27 cellular contexts compared by ENCODE assay signal in genomic region chr4:151401739-151402138, GRCh38.
"Had no signal": no experiment of that assay in that cellular context is flagged by ENCODE, and none has a peak within 500 bp of the region (broad histone marks: within the 10 kb centered on the region; RNA-seq: fewer than 3 reads in every experiment).

No MANE protein-coding gene starts in this region.

- H2AFZ ChIP-seq: neural progenitor cell, parathyroid adenoma had no signal

- H3K4me2 ChIP-seq: neural progenitor cell had no signal

- H3K79me2 ChIP-seq: parathyroid adenoma had no signal

- H3K4me1 Mint-ChIP-seq: natural killer cell; nephron; neural progenitor cell; stimulated activated effector memory CD8-positive, alpha-beta T cell treated with anti-CD3 and anti-CD28 coated beads, Interleukin-12 subunit alpha, Interleukin-12 subunit beta, amount 100 ng/mL, for 72 hours had no signal

- H3K4me3 ChIP-seq: neural progenitor cell, ovary, psoas muscle, right lobe of liver, sigmoid colon, stomach, thoracic aorta, thyroid gland, tibial nerve, upper lobe of right lung, vagina had no signal

- H3K27ac Mint-ChIP-seq: natural killer cell; nephron; neural progenitor cell; progenitor cell of endocrine pancreas; stimulated activated effector memory CD8-positive, alpha-beta T cell treated with anti-CD3 and anti-CD28 coated beads, Interleukin-12 subunit alpha, Interleukin-12 subunit beta, amount 100 ng/mL, for 72 hours; stimulated activated naive B cell treated with anti-CD40 and anti-IgM and Interleukin-4, amounts not matched to agents 10 μg/mL and 1 μg/mL and 100 μg/mL, for 72 hours; stimulated activated naive CD8-positive, alpha-beta T cell treated with anti-CD3 and anti-CD28 coated beads, Interleukin-15, Interleukin-2, amounts not matched to agents 100 ng/mL and 50 ng/mL, for 24 hours had no signal

- H3K9ac ChIP-seq: neural progenitor cell, parathyroid adenoma had no signal

- H3K27me3 ChIP-seq: ovary, right lobe of liver, sigmoid colon, stomach, thyroid gland, tibial nerve, upper lobe of right lung, vagina had no signal

- H3K9me3 Mint-ChIP-seq: natural killer cell; nephron; stimulated activated effector memory CD8-positive, alpha-beta T cell treated with anti-CD3 and anti-CD28 coated beads, Interleukin-12 subunit alpha, Interleukin-12 subunit beta, amount 100 ng/mL, for 72 hours; stimulated activated naive CD8-positive, alpha-beta T cell treated with anti-CD3 and anti-CD28 coated beads, Interleukin-15, Interleukin-2, amounts not matched to agents 100 ng/mL and 50 ng/mL, for 24 hours; type B pancreatic cell had no signal

- H3K36me3 Mint-ChIP-seq: natural killer cell; stimulated activated effector memory CD8-positive, alpha-beta T cell treated with anti-CD3 and anti-CD28 coated beads, Interleukin-12 subunit alpha, Interleukin-12 subunit beta, amount 100 ng/mL, for 72 hours; stimulated activated naive B cell treated with anti-CD40 and anti-IgM and Interleukin-4, amounts not matched to agents 10 μg/mL and 1 μg/mL and 100 μg/mL, for 72 hours had no signal

- H3K4me1 ChIP-seq: neural progenitor cell, parathyroid adenoma, sigmoid colon, stomach, thyroid gland, tibial nerve, upper lobe of right lung, vagina had no signal

- H3K4me3 Mint-ChIP-seq: natural killer cell; nephron; neural progenitor cell; stimulated activated effector memory CD8-positive, alpha-beta T cell treated with anti-CD3 and anti-CD28 coated beads, Interleukin-12 subunit alpha, Interleukin-12 subunit beta, amount 100 ng/mL, for 72 hours; stimulated activated naive B cell treated with anti-CD40 and anti-IgM and Interleukin-4, amounts not matched to agents 10 μg/mL and 1 μg/mL and 100 μg/mL, for 72 hours; stimulated activated naive CD8-positive, alpha-beta T cell treated with anti-CD3 and anti-CD28 coated beads, Interleukin-15, Interleukin-2, amounts not matched to agents 100 ng/mL and 50 ng/mL, for 24 hours; type B pancreatic cell had no signal

- DNase-seq: natural killer cell; occipital lobe; ovary; posterior cingulate gyrus; psoas muscle; right cardiac atrium; right lobe of liver; sigmoid colon; stimulated activated CD4-positive, alpha-beta T cell treated with anti-CD3 and anti-CD28 coated beads, Interleukin-15, amount 100 ng/mL, for 24 hours; stimulated activated CD4-positive, alpha-beta T cell treated with anti-CD3 and anti-CD28 coated beads, Interleukin-2, amount 100 ng/mL, for 24 hours; stimulated activated CD4-positive, alpha-beta T cell treated with anti-CD3 and anti-CD28 coated beads, Interleukin-2, amount 100 ng/mL, for 48 hours; stimulated activated CD4-positive, alpha-beta T cell treated with anti-CD3 and anti-CD28 coated beads, Interleukin-4, amount 100 ng/mL, for 24 hours; stimulated activated naive B cell treated with anti-CD40 and anti-IgM and Interleukin-4, amounts not matched to agents 10 μg/mL and 1 μg/mL and 100 μg/mL, for 72 hours; stimulated activated naive CD4-positive, alpha-beta T cell treated with Interleukin-2 at 50 U/mL for 16 hours; stomach; upper lobe of right lung had no signal

- H3K9me3 ChIP-seq: ovary, psoas muscle, right lobe of liver, sigmoid colon, stomach, thoracic aorta, thyroid gland, tibial nerve, upper lobe of right lung, vagina had no signal

- ATAC-seq: natural killer cell; right cardiac atrium; right lobe of liver; stimulated activated effector memory CD8-positive, alpha-beta T cell treated with anti-CD3 and anti-CD28 coated beads, Interleukin-12 subunit alpha, Interleukin-12 subunit beta, amount 100 ng/mL, for 72 hours; stimulated activated naive B cell treated with anti-CD40 and anti-IgM and Interleukin-4, amounts not matched to agents 10 μg/mL and 1 μg/mL and 100 μg/mL, for 72 hours; upper lobe of right lung had no signal

- H3K36me3 ChIP-seq: neural progenitor cell, ovary, right lobe of liver, sigmoid colon, stomach, thoracic aorta, thyroid gland, tibial nerve, upper lobe of right lung, vagina had no signal

- H3K27me3 Mint-ChIP-seq: type B pancreatic cell had no signal

- H3K27ac ChIP-seq: neural progenitor cell, ovary, parathyroid adenoma, psoas muscle, right lobe of liver, sigmoid colon, stomach, thoracic aorta, thyroid gland, tibial nerve, upper lobe of right lung, vagina had no signal
